Comparison of ENCODE assay signal across 8 cellular contexts in genomic region chrX:15761564-15762191, GRCh38. TPM values are rescaled to one million over a fixed set of nuclear protein-coding genes. Genes with fewer than 3 reads are reported as not detected.
DNase-seq lines count a peak whose midpoint lies in the region; ATAC-seq and TF ChIP-seq lines count a peak whose summit lies in the region.

No MANE protein-coding gene starts in this region.

- CTCF ChIA-PET in GM10248 (lab: Yijun Ruan, JAX), result no interaction called here

- peak; percentile 49 for DNase-seq in Ammon's horn (ENCODE audit: low spot score)
- peak; percentile 45 for DNase-seq in GM10248 (ENCODE audit: extremely low spot score)
- DNase-seq in NAMALWA (ENCODE audit: low spot score), result peak; percentile 54
- DNase-seq in activated gamma-delta T cell treated with anti-CD3 and anti-CD28 coated beads, Interleukin-2, amount 50 U/mL, for 16 hours (ENCODE audit: low read depth), result peak; percentile 37
- DNase-seq in stimulated activated CD4-positive, alpha-beta T cell treated with anti-CD3 and anti-CD28 coated beads, Interleukin-2, amount 100 ng/mL, for 24 hours, result peak; percentile 8 to 31
- no peak for DNase-seq in OCI-M2 (lab: John Stamatoyannopoulos, UW; ENCODE audit: unreplicated experiment)

- H3K9me3 ChIP-seq in gastroesophageal sphincter, result no peaks in the 10 kb centered on the region

- no peak overlapping the region for H3K4me3 ChIP-seq in gastroesophageal sphincter

- ATAC-seq in gastroesophageal sphincter, result no peak
- no peak for ATAC-seq in HG03196 (IDR thresholded peaks at IDR 0.05; ENCODE audit: unreplicated experiment)

- no peaks in the 10 kb centered on the region for H3K36me3 ChIP-seq in gastroesophageal sphincter

- no peak overlapping the region for H3K27ac ChIP-seq in gastroesophageal sphincter

- WGBS in gastroesophageal sphincter (ENCODE audit: low coverage in 1 of 2), 2 donors, result 13% methylated on average over 1 of the region's 8 CpGs; no CpG with 5 or more reads in 1 of the 2 donors

- TF ChIP-seq CTCF in GM10248 (IDR thresholded peaks at IDR 0.05; ENCODE audit: control extremely low read depth, extremely low read depth, low read depth, missing control alignments), result peak; percentile 46
- peak; percentile 33 to 78 (median 38) for TF ChIP-seq CTCF in gastroesophageal sphincter (IDR thresholded peaks at IDR 0.05)

- TF ChIP-seq EP300 in gastroesophageal sphincter (IDR thresholded peaks at IDR 0.05), result no peak

- H3K4me1 ChIP-seq in gastroesophageal sphincter, result peaks cover 0 to 7% (median 0%) of the 10 kb centered on the region in 3 donors

- no peak for TF ChIP-seq POLR2A in gastroesophageal sphincter (IDR thresholded peaks at IDR 0.05)

- POLR2A ChIA-PET in GM10248 (lab: Yijun Ruan, JAX), result no interaction called here

- no peaks in the 10 kb centered on the region for H3K27me3 ChIP-seq in gastroesophageal sphincter

RNA-seq across cellular contexts. Expression of gene CA5B, which starts 23.6 kb away (rescaled TPM):
- 10 to 100 TPM in 2 of 4 donors, 1 to 10 TPM in 2; 8.2 to 11.4 (median 9.9) TPM for total RNA-seq in gastroesophageal sphincter

RNA-seq across cellular contexts. Expression of gene ZRSR2, which starts 28.6 kb away (rescaled TPM):
- total RNA-seq in gastroesophageal sphincter, result 10 to 100 TPM in 3 of 4 donors, 1 to 10 TPM in 1; 8.3 to 12.0 (median 11.0) TPM
